23 cellular contexts compared by ENCODE assay signal in the genomic region with DNA sequence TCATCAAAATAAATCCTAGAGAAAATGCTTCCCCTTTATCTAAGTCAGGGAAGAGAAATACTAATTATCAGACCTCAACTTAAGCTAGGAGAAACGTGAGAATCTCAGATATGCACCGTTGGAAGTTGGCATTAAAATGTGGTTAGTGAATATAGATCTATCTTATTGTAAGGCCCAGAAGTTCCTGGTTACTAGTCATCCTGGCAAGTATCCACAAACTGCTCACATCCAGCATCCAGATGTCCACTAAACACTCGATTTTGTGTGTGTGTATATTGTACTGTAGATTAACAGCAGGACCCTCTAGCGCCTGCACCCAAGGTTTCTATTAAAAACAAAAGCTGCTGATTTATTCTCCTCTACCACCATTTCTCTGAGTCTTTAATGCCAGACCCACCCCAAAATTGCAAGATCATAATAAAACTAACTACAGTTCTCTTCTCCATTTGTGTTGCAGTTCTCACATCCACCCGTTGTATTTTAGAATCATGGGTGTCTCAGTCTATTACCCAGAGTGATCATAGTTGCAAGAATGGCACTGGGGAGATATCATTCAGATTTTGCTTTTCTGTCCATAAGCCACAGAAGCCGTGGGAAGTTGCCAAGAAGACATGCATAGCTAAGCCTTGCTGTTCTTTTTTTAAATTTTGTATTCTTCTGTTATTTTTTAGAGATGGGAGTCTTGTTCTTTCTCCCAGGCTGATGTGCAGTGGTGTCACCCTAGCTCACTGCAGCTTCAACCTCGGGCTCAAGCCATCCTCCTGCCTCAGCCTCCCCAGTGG.
DNase-seq lines count a peak whose midpoint lies in the region; ATAC-seq and TF ChIP-seq lines count a peak whose summit lies in the region.
"Had no signal": no experiment of that assay in that cellular context is flagged by ENCODE, and none has a peak within 500 bp of the region (broad histone marks: within the 10 kb centered on the region; RNA-seq: fewer than 3 reads in every experiment).

No MANE protein-coding gene starts in this region.

- H3K36me3 ChIP-seq in testis (ENCODE audit: low read depth, missing control alignments) (no peaks in the 10 kb centered on the region), aorta (ENCODE audit: control insufficient read depth in 1 of 2, insufficient read depth in 2 of 2, low read length in 1 of 2) (no peaks in the 10 kb centered on the region)
- H3K36me3 ChIP-seq: transverse colon had no signal

- no peak overlapping the region for H3K4me3 Mint-ChIP-seq in stimulated activated effector memory CD8-positive, alpha-beta T cell treated with anti-CD3 and anti-CD28 coated beads, Interleukin-12 subunit alpha, Interleukin-12 subunit beta, amount 100 ng/mL, for 72 hours
- H3K4me3 Mint-ChIP-seq: activated naive CD8-positive, alpha-beta T cell treated with anti-CD3 and anti-CD28 coated beads for 36 hours; nephron progenitor cell had no signal

- intact Hi-C loops in testis (cut with DNase I; ENCODE audit: low total_unique reads) = no loop called here
- intact Hi-C loops in aorta (cut with DNase I) = no loop called here

- H3K4me3 ChIP-seq in astrocyte of the cerebellum (ENCODE audit: low read depth, low read length) (no peak overlapping the region), testis (no peak overlapping the region), aorta (ENCODE audit: low read length in 2 of 2) (no peak overlapping the region)
- H3K4me3 ChIP-seq: PC-9, transverse colon had no signal

- TF ChIP-seq POLR2A in testis (IDR thresholded peaks at IDR 0.05) = no peak

- ATAC-seq in aorta (ENCODE audit: low FRiP score) (no peak), GM21528 (IDR thresholded peaks at IDR 0.05; ENCODE audit: low FRiP score, unreplicated experiment) (no peak)
- no peak for ATAC-seq in stimulated activated effector memory CD8-positive, alpha-beta T cell treated with anti-CD3 and anti-CD28 coated beads, Interleukin-12 subunit alpha, Interleukin-12 subunit beta, amount 100 ng/mL, for 72 hours

- no peaks in the 10 kb centered on the region for H3K4me1 Mint-ChIP-seq in stimulated activated effector memory CD8-positive, alpha-beta T cell treated with anti-CD3 and anti-CD28 coated beads, Interleukin-12 subunit alpha, Interleukin-12 subunit beta, amount 100 ng/mL, for 72 hours
- H3K4me1 Mint-ChIP-seq: activated naive CD8-positive, alpha-beta T cell treated with anti-CD3 and anti-CD28 coated beads for 36 hours; nephron progenitor cell had no signal

- in situ Hi-C loops in astrocyte of the cerebellum (cut with HindIII; ENCODE audit: low sequenced_read_pairs) = no loop called here

- H3K36me3 Mint-ChIP-seq in stimulated activated effector memory CD8-positive, alpha-beta T cell treated with anti-CD3 and anti-CD28 coated beads, Interleukin-12 subunit alpha, Interleukin-12 subunit beta, amount 100 ng/mL, for 72 hours = no peaks in the 10 kb centered on the region
- H3K36me3 Mint-ChIP-seq: activated naive CD8-positive, alpha-beta T cell treated with anti-CD3 and anti-CD28 coated beads for 36 hours had no signal

- H3K4me1 ChIP-seq in testis (no peaks in the 10 kb centered on the region), aorta (ENCODE audit: control insufficient read depth in 1 of 2, insufficient read depth in 2 of 2, low read length in 2 of 2) (peaks cover 0 to 2% of the 10 kb centered on the region in 2 donors)
- H3K4me1 ChIP-seq: transverse colon had no signal

- no peak for TF ChIP-seq CTCF in astrocyte of the cerebellum (IDR thresholded peaks at IDR 0.05; ENCODE audit: low read depth, low read length, missing control alignments)
- no peak for TF ChIP-seq CTCF in testis (IDR thresholded peaks at IDR 0.05)

- H3K27ac ChIP-seq in testis = no peak overlapping the region
- no peak overlapping the region for H3K27ac ChIP-seq in aorta (ENCODE audit: low read depth in 1 of 2, low read length in 2 of 2)
- H3K27ac ChIP-seq: PC-9, transverse colon had no signal

- no peaks in the 10 kb centered on the region for H3K9me3 ChIP-seq in testis
- no peaks in the 10 kb centered on the region for H3K9me3 ChIP-seq in aorta (ENCODE audit: control insufficient read depth, low read length)
- H3K9me3 ChIP-seq: transverse colon had no signal

- WGBS in testis, 2 donors = 39 to 47% methylated on average over 7 of the region's 7 CpGs
- WGBS in aorta, 2 donors = 52 to 60% methylated on average over 7 of the region's 7 CpGs

- peak; percentile 25 for DNase-seq in DMS79 treated with DMSO at 0.1 percent for 48 hours (lab: John Stamatoyannopoulos, UW)
- DNase-seq in DMS79 (lab: John Stamatoyannopoulos, UW) = no peak
- peak; percentile 70 for DNase-seq in astrocyte of the cerebellum (ENCODE audit: low read depth)
- DNase-seq in fibroblast of peridontal ligament (ENCODE audit: extremely low read depth) = peak; percentile 80
- DNase-seq in testis = peak; percentile 41
- no peak for DNase-seq in aorta
- DNase-seq in stimulated activated effector memory CD8-positive, alpha-beta T cell treated with anti-CD3 and anti-CD28 coated beads, Interleukin-12 subunit alpha, Interleukin-12 subunit beta, amount 100 ng/mL, for 72 hours (ENCODE audit: low spot score in 2 of 2) = no peak
- DNase-seq: 8988T; activated CD4-positive, CD25-positive, alpha-beta regulatory T cell treated with anti-CD3 and anti-CD28 coated beads, Interleukin-2, amount 50 U/mL, for 72 hours; activated naive CD8-positive, alpha-beta T cell treated with anti-CD3 and anti-CD28 coated beads for 36 hours; DND-41; effector memory CD4-positive, alpha-beta T cell; foreskin melanocyte; Kasumi-1; NCI-H1436; NCI-H2171 treated with DMSO at 0.1 percent for 48 hours; NCI-H82; nephron progenitor cell; PC-9; stimulated activated CD4-positive, alpha-beta T cell treated with anti-CD3 and anti-CD28 coated beads, Interleukin-15, amount 100 ng/mL, for 24 hours; stimulated activated naive CD4-positive, alpha-beta T cell treated with Interleukin-2 at 50 U/mL for 16 hours; transverse colon had no signal

- H3K27me3 ChIP-seq in testis = no peaks in the 10 kb centered on the region
- no peaks in the 10 kb centered on the region for H3K27me3 ChIP-seq in aorta (ENCODE audit: control insufficient read depth in 1 of 2, insufficient read depth in 2 of 2, low read length in 1 of 2)
- H3K27me3 ChIP-seq: transverse colon had no signal

- H3K27ac Mint-ChIP-seq in stimulated activated effector memory CD8-positive, alpha-beta T cell treated with anti-CD3 and anti-CD28 coated beads, Interleukin-12 subunit alpha, Interleukin-12 subunit beta, amount 100 ng/mL, for 72 hours = no peak overlapping the region
- H3K27ac Mint-ChIP-seq: activated naive CD8-positive, alpha-beta T cell treated with anti-CD3 and anti-CD28 coated beads for 36 hours; nephron progenitor cell had no signal

- no peaks in the 10 kb centered on the region for H3K9me3 Mint-ChIP-seq in stimulated activated effector memory CD8-positive, alpha-beta T cell treated with anti-CD3 and anti-CD28 coated beads, Interleukin-12 subunit alpha, Interleukin-12 subunit beta, amount 100 ng/mL, for 72 hours

Comparison
In these comparisons a context has a peak if more than half of its experiments do, and no peak if none do; other contexts are left out.
1. DNase-seq: peak in DMS79 treated with DMSO at 0.1 percent for 48 hours (single experiment), astrocyte of the cerebellum (single experiment), fibroblast of peridontal ligament (single experiment) and testis (single experiment); none in DMS79 (single experiment), aorta (0 of 2) and stimulated activated effector memory CD8-positive, alpha-beta T cell treated with anti-CD3 and anti-CD28 coated beads, Interleukin-12 subunit alpha, Interleukin-12 subunit beta, amount 100 ng/mL, for 72 hours (0 of 2).